In genomic region chr14:68733086-68733621, GRCh38 we compare ENCODE assay signal across 9 cellular contexts. TPM values are rescaled to one million over a fixed set of nuclear protein-coding genes. Genes with fewer than 3 reads are reported as not detected.
DNase-seq lines count a peak whose midpoint lies in the region; ATAC-seq, FAIRE-seq and TF ChIP-seq lines count a peak whose summit lies in the region.
"Had no signal": no experiment of that assay in that cellular context is flagged by ENCODE, and none has a peak within 500 bp of the region (broad histone marks: within the 10 kb centered on the region; RNA-seq: fewer than 3 reads in every experiment).

No MANE protein-coding gene starts in this region.

- H3K9me3 Mint-ChIP-seq in activated T-cell treated with anti-CD3 and anti-CD28 coated beads, Interleukin-2, amount 50 U/mL, for 72 hours, result no peaks in the 10 kb centered on the region

- H3K36me3 Mint-ChIP-seq in activated T-cell treated with anti-CD3 and anti-CD28 coated beads, Interleukin-2, amount 50 U/mL, for 72 hours (ENCODE audit: insufficient read depth in 2 of 2), result no peaks in the 10 kb centered on the region

- H3K4me1 Mint-ChIP-seq in activated T-cell treated with anti-CD3 and anti-CD28 coated beads, Interleukin-2, amount 50 U/mL, for 72 hours (ENCODE audit: low read depth), result peaks cover 59% of the 10 kb centered on the region

- no peaks in the 10 kb centered on the region for H3K27me3 ChIP-seq in kidney epithelial cell (ENCODE audit: control insufficient read depth, insufficient read depth, low read length)
- no peaks in the 10 kb centered on the region for H3K27me3 ChIP-seq in tibial artery
- no peaks in the 10 kb centered on the region for H3K27me3 ChIP-seq in HAP-1 (ENCODE audit: low read depth)

- H3K4me1 ChIP-seq in tibial artery (peaks cover 0 to 22% (median 18%) of the 10 kb centered on the region in 4 donors), HAP-1 (no peaks in the 10 kb centered on the region)

- H3K36me3 ChIP-seq in kidney epithelial cell (ENCODE audit: control insufficient read depth, insufficient read depth, low read length), result no peaks in the 10 kb centered on the region
- no peaks in the 10 kb centered on the region for H3K36me3 ChIP-seq in tibial artery
- H3K36me3 ChIP-seq in HAP-1 (replicated peaks), result no peaks in the 10 kb centered on the region

- TF ChIP-seq POLR2A in H54 (IDR thresholded peaks at IDR 0.05; ENCODE audit: low read depth, low read length), result no peak

- intact Hi-C loops in tibial artery (cut with DNase I; ENCODE audit: low total_unique reads), result no loop called here

- no peak for TF ChIP-seq CTCF in kidney epithelial cell (IDR thresholded peaks at IDR 0.05; ENCODE audit: insufficient read depth, low read length, poor library complexity, severe bottlenecking)
- no peak for TF ChIP-seq CTCF in tibial artery (IDR thresholded peaks at IDR 0.05)

- peak; percentile 67 for DNase-seq in activated effector memory CD4-positive, alpha-beta T cell treated with anti-CD3 and anti-CD28 coated beads, Interleukin-2, amount 50 U/mL, for 16 hours
- no peak for DNase-seq in activated effector memory CD4-positive, alpha-beta T cell treated with Interleukin-2 at 50 U/mL for 16 hours
- DNase-seq in activated T-cell treated with anti-CD3 and anti-CD28 coated beads, Interleukin-2, amount 50 U/mL, for 72 hours, result peak; percentile 35 to 45
- peak; percentile 12 for DNase-seq in kidney epithelial cell (ENCODE audit: low read depth)
- peak; percentile 55 to 71 for DNase-seq in tibial artery
- DNase-seq in H54 (ENCODE audit: insufficient read length, low spot score), result no peak
- DNase-seq in HAP-1 (ENCODE audit: low spot score in 2 of 2), result no peak
- DNase-seq: MM.1S had no signal

- no peaks in the 10 kb centered on the region for H3K27me3 Mint-ChIP-seq in activated T-cell treated with anti-CD3 and anti-CD28 coated beads, Interleukin-2, amount 50 U/mL, for 72 hours (ENCODE audit: low read depth)

- H3K4me3 ChIP-seq in kidney epithelial cell (ENCODE audit: low read depth, low read length), result no peak overlapping the region
- H3K4me3 ChIP-seq in tibial artery, result no peak overlapping the region
- no peak overlapping the region for H3K4me3 ChIP-seq in HAP-1

- ATAC-seq in activated T-cell treated with anti-CD3 and anti-CD28 coated beads, Interleukin-2, amount 50 U/mL, for 72 hours (replicated peaks in 1 of 2), result peak; percentile 63 to 75
- ATAC-seq in GM18867 (IDR thresholded peaks at IDR 0.05; ENCODE audit: unreplicated experiment), result no peak

- in situ Hi-C loops in HAP-1 (cut with MboI; ENCODE audit: low sequenced_read_pairs), result no loop called here

- H3K4me3 Mint-ChIP-seq in activated T-cell treated with anti-CD3 and anti-CD28 coated beads, Interleukin-2, amount 50 U/mL, for 72 hours, result peak overlapping the region; percentile 56 to 61

- no peak for FAIRE-seq in H54 (lab: Jason Lieb, UNC)

- H3K27ac ChIP-seq in tibial artery, result no peak overlapping the region

- peak overlapping the region; percentile 62 for H3K27ac Mint-ChIP-seq in activated T-cell treated with anti-CD3 and anti-CD28 coated beads, Interleukin-2, amount 50 U/mL, for 72 hours

- H3K9me3 ChIP-seq in tibial artery (no peaks in the 10 kb centered on the region), HAP-1 (no peaks in the 10 kb centered on the region)

RNA-seq across cellular contexts. Expression of gene ZFP36L1, which starts 59.7 kb away (rescaled TPM):
- 10 to 100 TPM; 95.0 TPM for total RNA-seq in activated T-cell treated with anti-CD3 and anti-CD28 coated beads, Interleukin-2, amount 50 U/mL, for 72 hours
- total RNA-seq in kidney epithelial cell, result 144 and 273 TPM in 2 replicates

Comparison
In these comparisons a context has a peak if more than half of its experiments do, and no peak if none do; other contexts are left out.
1. DNase-seq: peak in activated effector memory CD4-positive, alpha-beta T cell treated with anti-CD3 and anti-CD28 coated beads, Interleukin-2, amount 50 U/mL, for 16 hours (single experiment), activated T-cell treated with anti-CD3 and anti-CD28 coated beads, Interleukin-2, amount 50 U/mL, for 72 hours (2 of 2), kidney epithelial cell (single experiment) and tibial artery (2 of 2); none in activated effector memory CD4-positive, alpha-beta T cell treated with Interleukin-2 at 50 U/mL for 16 hours (single experiment), H54 (single experiment) and HAP-1 (0 of 2).